In the genomic region with DNA sequence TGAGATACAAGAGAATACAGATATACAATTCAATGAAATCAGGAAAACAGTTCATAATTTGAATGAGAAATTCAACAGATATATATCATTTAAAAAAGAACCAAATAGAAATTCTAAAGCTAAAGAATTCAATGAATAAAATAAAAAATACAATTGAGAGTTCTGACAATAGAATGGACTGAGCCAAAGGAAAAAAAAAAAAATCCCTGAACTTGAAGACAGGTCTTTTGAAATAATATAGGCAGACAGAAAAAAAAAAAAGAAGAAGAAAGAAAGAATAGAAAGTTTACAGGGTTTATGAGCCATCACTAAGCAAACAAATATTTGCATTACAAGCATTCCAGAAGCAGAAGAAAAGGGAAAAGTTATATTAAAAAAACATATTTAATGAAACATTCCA, we compare ENCODE assay signal across 2 cellular contexts.
TF ChIP-seq lines count a peak whose summit lies in the region.

No MANE protein-coding gene starts in this region.

TF ChIP-seq in HEK293, 187 proteins besides CTCF, POLR2A, EP300 and RAD21:
- no peak for TF ChIP-seq ZNF202 (tag by site-specific recombination; IDR thresholded peaks at IDR 0.05; ENCODE audit: borderline replicate concordance)
- peak; percentile 28 for TF ChIP-seq SETDB1 (IDR thresholded peaks at IDR 0.05; ENCODE audit: insufficient read length, low read length)

TF ChIP-seq in K562, 482 proteins besides CTCF, POLR2A, EP300 and RAD21:
- TF ChIP-seq SREBF1 (IDR thresholded peaks at IDR 0.05; ENCODE audit: borderline replicate concordance, low read depth, low read length), result no peak
- 0 out of 2 replicates have a peak, but pooled peaks have one; percentile 59 for TF ChIP-seq HLTF (IDR thresholded peaks at IDR 0.05)
- peak; percentile 69; the same call in 1 of the 2 replicates for TF ChIP-seq TRIM28 (IDR thresholded peaks at IDR 0.05)
- no peak for TF ChIP-seq ZNF584 (CRISPR knock-in tag; IDR thresholded peaks at IDR 0.05; ENCODE audit: low read depth)
- TF ChIP-seq FIP1L1 (IDR thresholded peaks at IDR 0.05; ENCODE audit: low read depth, low read length, poor library complexity, severe bottlenecking), result no peak
- no peak for TF ChIP-seq SNIP1 (IDR thresholded peaks at IDR 0.05; ENCODE audit: low read depth)
- TF ChIP-seq ZNF384 (IDR thresholded peaks at IDR 0.05; ENCODE audit: low read depth, low read length), result 0 out of 2 replicates have a peak, but pooled peaks have one; percentile 18
TF ChIP-seq in K562: peak in this region for 3.
